1 cellular context compared by ENCODE assay signal in genomic region chr6:89500486-89501020, GRCh38.
A peak's percentile ranks its signal among the peaks of the same experiment; 100 is the strongest.
TF ChIP-seq lines count a peak whose summit lies in the region.

No MANE protein-coding gene starts in this region.

TF ChIP-seq in HEK293, 187 proteins besides CTCF, POLR2A, EP300 and RAD21 (continued from another document):
- TF ChIP-seq ZNF449 (tag by site-specific recombination; IDR thresholded peaks at IDR 0.05) (no peak), ZNF138 (tag by site-specific recombination; IDR thresholded peaks at IDR 0.05; ENCODE audit: borderline replicate concordance) (no peak), ZNF211 (tag by site-specific recombination; IDR thresholded peaks at IDR 0.05; ENCODE audit: low read depth) (no peak), PRDM4 (tag by site-specific recombination; IDR thresholded peaks at IDR 0.05) (0 out of 2 replicates have a peak, but pooled peaks have one; percentile 35), ZBTB8A (tag by site-specific recombination; IDR thresholded peaks at IDR 0.05) (no peak), ZXDB (tag by site-specific recombination; IDR thresholded peaks at IDR 0.05) (no peak), KLF7 (tag by site-specific recombination; IDR thresholded peaks at IDR 0.05; ENCODE audit: borderline replicate concordance) (no peak), SETDB1 (IDR thresholded peaks at IDR 0.05; ENCODE audit: insufficient read length, low read length) (no peak), PRDM10 (tag by site-specific recombination; IDR thresholded peaks at IDR 0.05) (no peak), ATF2 (tag by site-specific recombination; IDR thresholded peaks at IDR 0.05; ENCODE audit: low read depth) (no peak), PRDM6 (tag by site-specific recombination; IDR thresholded peaks at IDR 0.05) (peak; percentile 37; the same call in 1 of the 2 replicates), ZNF324 (tag by site-specific recombination; IDR thresholded peaks at IDR 0.05) (no peak), SP2 (tag by site-specific recombination; IDR thresholded peaks at IDR 0.05) (no peak), ZNF626 (tag by site-specific recombination; IDR thresholded peaks at IDR 0.05) (no peak), ZNF843 (tag by site-specific recombination; IDR thresholded peaks at IDR 0.05) (no peak), ZNF416 (tag by site-specific recombination; IDR thresholded peaks at IDR 0.05) (no peak), ZNF585B (tag by site-specific recombination; IDR thresholded peaks at IDR 0.05) (no peak), ZNF223 (tag by site-specific recombination; IDR thresholded peaks at IDR 0.05) (no peak), ZNF600 (tag by site-specific recombination; IDR thresholded peaks at IDR 0.05) (no peak), ZBTB11 (tag by site-specific recombination; conservative IDR thresholded peaks at IDR 0.05; ENCODE audit: low read depth) (no peak), WT1 (tag by site-specific recombination; IDR thresholded peaks at IDR 0.05) (peak; percentile 84), ZSCAN18 (tag by site-specific recombination; IDR thresholded peaks at IDR 0.05) (no peak), PATZ1 (tag by site-specific recombination; IDR thresholded peaks at IDR 0.05) (0 out of 2 replicates have a peak, but pooled peaks have one; percentile 24), BCL11B (tag by site-specific recombination; IDR thresholded peaks at IDR 0.05; ENCODE audit: low read depth) (no peak), GFI1B (tag by site-specific recombination; IDR thresholded peaks at IDR 0.05) (no peak), ZNF155 (tag by site-specific recombination; IDR thresholded peaks at IDR 0.05) (no peak), IKZF3 (tag by site-specific recombination; IDR thresholded peaks at IDR 0.05) (no peak), KLF17 (tag by site-specific recombination; IDR thresholded peaks at IDR 0.05) (no peak)
